Comparison of ENCODE assay signal across 8 cellular contexts in the genomic region with DNA sequence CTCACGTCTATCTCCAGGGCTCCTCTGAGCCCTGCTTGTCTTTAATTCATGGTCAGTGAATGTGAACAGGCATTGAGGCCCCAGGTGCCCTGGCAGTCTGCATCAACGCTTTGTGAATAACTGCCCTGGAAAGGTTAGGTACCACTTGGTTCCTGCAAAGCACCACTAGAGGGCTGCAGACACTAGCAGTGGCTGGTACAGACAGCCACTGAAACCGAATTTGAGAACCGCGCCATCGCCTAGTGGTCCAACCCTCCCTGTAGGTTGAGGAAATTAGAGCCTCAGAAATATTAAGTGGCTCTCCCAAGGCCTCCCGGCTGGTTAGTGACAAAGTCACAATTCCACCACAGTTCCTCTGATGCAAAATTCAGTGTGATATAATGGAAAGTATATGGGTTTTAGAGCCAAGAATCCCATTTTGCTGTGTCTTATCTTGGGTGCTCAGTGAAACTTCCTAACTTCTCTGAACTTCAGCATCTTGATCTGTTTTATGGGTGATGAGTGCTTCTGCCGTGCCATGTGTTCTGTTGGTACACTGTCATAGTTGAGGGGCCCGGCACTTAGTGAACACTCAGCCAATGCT. TPM values are rescaled to one million over a fixed set of nuclear protein-coding genes. Genes with fewer than 3 reads are reported as not detected.
DNase-seq lines count a peak whose midpoint lies in the region; ATAC-seq and TF ChIP-seq lines count a peak whose summit lies in the region.

No MANE protein-coding gene starts in this region.

- TF ChIP-seq CTCF in GM10266 (IDR thresholded peaks at IDR 0.05; ENCODE audit: control insufficient read depth, insufficient read depth, low read depth, missing control alignments) (peak; percentile 88), ascending aorta (IDR thresholded peaks at IDR 0.05) (peak; percentile 76 to 93 (median 86)), spleen (IDR thresholded peaks at IDR 0.05 in 8 of 11, conservative IDR thresholded peaks at IDR 0.05 in 3 of 11) (peak; percentile 70 to 88 (median 85))

- H3K36me3 ChIP-seq in ascending aorta (no peaks in the 10 kb centered on the region), spleen (no peaks in the 10 kb centered on the region)

- peak; percentile 70 for DNase-seq in GM10266 (ENCODE audit: extremely low spot score)
- DNase-seq in NCI-H1417 treated with DMSO at 0.1 percent for 48 hours (lab: John Stamatoyannopoulos, UW) = peak; percentile 13
- peak; percentile 60 for DNase-seq in T-helper 2 cell treated with Interferon-gamma antibody and Interleukin-4, amounts not matched to agents 5 μg/mL and 100 μg/mL, for 36 hours (ENCODE audit: low spot score)
- DNase-seq in ascending aorta (ENCODE audit: low spot score in 2 of 2) = peak; percentile 19 to 86
- DNase-seq in hepatic stellate cell (ENCODE audit: low spot score) = peak; percentile 60
- peak; percentile 83 for DNase-seq in spleen

- H3K27ac ChIP-seq in ascending aorta (no peak overlapping the region), spleen (no peak overlapping the region)

- H3K36me3 Mint-ChIP-seq in T-helper 2 cell treated with Interferon-gamma antibody and Interleukin-4, amounts not matched to agents 5 μg/mL and 100 μg/mL, for 36 hours (ENCODE audit: low read depth) = no peaks in the 10 kb centered on the region

- 15 to 22% (median 18%) methylated on average over 7 to 9 of the region's 9 CpGs for WGBS in spleen, 5 donors

- H3K9me3 Mint-ChIP-seq in T-helper 2 cell treated with Interferon-gamma antibody and Interleukin-4, amounts not matched to agents 5 μg/mL and 100 μg/mL, for 36 hours = no peaks in the 10 kb centered on the region

- H3K4me1 ChIP-seq in ascending aorta = no peaks in the 10 kb centered on the region
- H3K4me1 ChIP-seq in spleen = peaks cover 0 to 16% (median 11%) of the 10 kb centered on the region in 6 donors

- H3K27me3 ChIP-seq in ascending aorta = no peaks in the 10 kb centered on the region
- peaks cover 0 to 8% (median 0%) of the 10 kb centered on the region in 7 donors for H3K27me3 ChIP-seq in spleen (replicated peaks in 1 of 7)

- no peak for TF ChIP-seq POLR2A in spleen (IDR thresholded peaks at IDR 0.05)

- H3K9me3 ChIP-seq in ascending aorta = no peaks in the 10 kb centered on the region
- H3K9me3 ChIP-seq in spleen = no peaks in the 10 kb centered on the region

- peaks cover 2% of the 10 kb centered on the region for H3K27me3 Mint-ChIP-seq in T-helper 2 cell treated with Interferon-gamma antibody and Interleukin-4, amounts not matched to agents 5 μg/mL and 100 μg/mL, for 36 hours (ENCODE audit: low read depth)

- ATAC-seq in HG02571 (IDR thresholded peaks at IDR 0.05; ENCODE audit: unreplicated experiment) = peak; percentile 79
- no peak for ATAC-seq in GM18517 (IDR thresholded peaks at IDR 0.05; ENCODE audit: unreplicated experiment)

- H3K4me3 ChIP-seq in ascending aorta (no peak overlapping the region), spleen (no peak overlapping the region)

- no peak overlapping the region for H3K27ac Mint-ChIP-seq in T-helper 2 cell treated with Interferon-gamma antibody and Interleukin-4, amounts not matched to agents 5 μg/mL and 100 μg/mL, for 36 hours

- H3K4me3 Mint-ChIP-seq in T-helper 2 cell treated with Interferon-gamma antibody and Interleukin-4, amounts not matched to agents 5 μg/mL and 100 μg/mL, for 36 hours = no peak overlapping the region

- intact Hi-C loops in ascending aorta (cut with DNase I) = loop anchor here (1.0 to 5.0 kb wide), 5 partner anchors 46 to 396 kb away; partner anchors contain the start of gene BCL9
- intact Hi-C loops in spleen (cut with DNase I; ENCODE audit: low total_unique reads) = loop anchor here (5.0 to 10.0 kb wide), 2 partner anchors 132 to 400 kb away; no protein-coding TSS in a partner anchor

- peaks cover 4% of the 10 kb centered on the region for H3K4me1 Mint-ChIP-seq in T-helper 2 cell treated with Interferon-gamma antibody and Interleukin-4, amounts not matched to agents 5 μg/mL and 100 μg/mL, for 36 hours (ENCODE audit: low read depth)

RNA-seq across cellular contexts. Expression of gene BCL9, which starts 46.2 kb away (rescaled TPM):
- total RNA-seq in ascending aorta = 9.7 TPM
- 10 to 100 TPM in 5 of 7 donors, 1 to 10 TPM in 2; 5.5 to 13.9 (median 11.6) TPM for total RNA-seq in spleen
- polyA plus RNA-seq in spleen = 1 to 10 TPM in 1 of 3 donors, under 1 TPM in 2; 0.70 to 3.3 (median 0.91) TPM

Comparison
In these comparisons a context has a peak if more than half of its experiments do, and no peak if none do; other contexts are left out.
1. DNase-seq: peak in every context shown above with its lines; median percentile 83 in spleen; 70 in GM10266; 60 in T-helper 2 cell treated with Interferon-gamma antibody and Interleukin-4, amounts not matched to agents 5 μg/mL and 100 μg/mL, for 36 hours; 60 in hepatic stellate cell; 52 in ascending aorta; 13 in NCI-H1417 treated with DMSO at 0.1 percent for 48 hours.